10 cellular contexts compared by ENCODE assay signal in genomic region chr7:1029637-1030443, GRCh38. TPM values are rescaled to one million over a fixed set of nuclear protein-coding genes. Genes with fewer than 3 reads are reported as not detected.
DNase-seq lines count a peak whose midpoint lies in the region; ATAC-seq and TF ChIP-seq lines count a peak whose summit lies in the region.
"Had no signal": no experiment of that assay in that cellular context is flagged by ENCODE, and none has a peak within 500 bp of the region (broad histone marks: within the 10 kb centered on the region; RNA-seq: fewer than 3 reads in every experiment).

No MANE protein-coding gene starts in this region.

- peaks cover 48% of the 10 kb centered on the region for H3K4me1 Mint-ChIP-seq in activated T-cell treated with anti-CD3 and anti-CD28 coated beads, Interleukin-2, amount 50 U/mL, for 4 hours (ENCODE audit: low read depth)

- no peak for ATAC-seq in activated T-cell treated with anti-CD3 and anti-CD28 coated beads, Interleukin-2, amount 50 U/mL, for 4 hours
- ATAC-seq in left lung (no peak), thoracic aorta (ENCODE audit: insufficient number of reproducible peaks, low FRiP score, low read depth) (no peak), aorta (ENCODE audit: low FRiP score) (no peak)

- no peak for TF ChIP-seq CTCF in VCaP (conservative IDR thresholded peaks at IDR 0.05)
- TF ChIP-seq CTCF in left lung (IDR thresholded peaks at IDR 0.05) = no peak
- no peak for TF ChIP-seq CTCF in thoracic aorta (IDR thresholded peaks at IDR 0.05)

- H3K27ac ChIP-seq in VCaP (peak overlapping the region; percentile 82), left lung (peak overlapping the region; percentile 84 to 90), thoracic aorta (peak overlapping the region; percentile 85), aorta (ENCODE audit: low read depth in 1 of 2, low read length in 2 of 2) (peak overlapping the region in 1 of 2 donors; percentile 20)

- intact Hi-C loops in left lung (cut with DNase I) (no loop called here), aorta (cut with DNase I) (loop anchor here in 1 of 2 donors (2.0 kb wide), 1 partner anchor 15 kb away; the partner anchor contains the start of gene GPR146)

- H3K9me3 Mint-ChIP-seq in activated T-cell treated with anti-CD3 and anti-CD28 coated beads, Interleukin-2, amount 50 U/mL, for 4 hours = peaks cover 1% of the 10 kb centered on the region

- H3K4me1 ChIP-seq in left lung = peaks cover 9 to 20% of the 10 kb centered on the region in 2 donors
- peaks cover 8 to 27% of the 10 kb centered on the region in 2 donors for H3K4me1 ChIP-seq in thoracic aorta (ENCODE audit: control insufficient read depth in 1 of 2, low read depth in 2 of 2)
- H3K4me1 ChIP-seq in aorta (ENCODE audit: control insufficient read depth in 1 of 2, insufficient read depth in 2 of 2, low read length in 2 of 2) = no peaks in the 10 kb centered on the region

- WGBS in aorta, 2 donors = 94 to 96% methylated on average over 33 of the region's 33 CpGs

- H3K9me3 ChIP-seq in left lung (no peaks in the 10 kb centered on the region), thoracic aorta (no peaks in the 10 kb centered on the region), aorta (ENCODE audit: control insufficient read depth, low read length) (no peaks in the 10 kb centered on the region)

- no peaks in the 10 kb centered on the region for H3K27me3 Mint-ChIP-seq in activated T-cell treated with anti-CD3 and anti-CD28 coated beads, Interleukin-2, amount 50 U/mL, for 4 hours (ENCODE audit: low read depth)

- no peak for DNase-seq in activated T-cell treated with anti-CD3 and anti-CD28 coated beads, Interleukin-2, amount 50 U/mL, for 4 hours
- no peak for DNase-seq in activated T-cell treated with anti-CD3 and anti-CD28 coated beads, Interleukin-2, amount 50 U/mL, for 48 hours
- DNase-seq in left lung (peak in 1 of 2 donors; percentile 63), thoracic aorta (ENCODE audit: low spot score) (no peak), NCI-H1694 treated with DMSO at 0.1 percent for 48 hours (lab: John Stamatoyannopoulos, UW) (no peak), dermis blood vessel endothelial cell (no peak), aorta (no peak)
- DNase-seq: AML-193 had no signal

- H3K27me3 ChIP-seq in left lung = peaks cover 0 to 11% of the 10 kb centered on the region in 2 donors
- no peaks in the 10 kb centered on the region for H3K27me3 ChIP-seq in thoracic aorta (replicated peaks; ENCODE audit: insufficient read depth)
- no peaks in the 10 kb centered on the region for H3K27me3 ChIP-seq in aorta (ENCODE audit: control insufficient read depth in 1 of 2, insufficient read depth in 2 of 2, low read length in 1 of 2)

- no peak overlapping the region for H3K4me3 ChIP-seq in left lung
- H3K4me3 ChIP-seq in thoracic aorta = no peak overlapping the region
- no peak overlapping the region for H3K4me3 ChIP-seq in aorta (ENCODE audit: low read length in 2 of 2)

- peaks cover 0 to 15% of the 10 kb centered on the region in 2 donors for H3K36me3 ChIP-seq in left lung
- H3K36me3 ChIP-seq in thoracic aorta = peaks cover 5% of the 10 kb centered on the region
- no peaks in the 10 kb centered on the region for H3K36me3 ChIP-seq in aorta (ENCODE audit: control insufficient read depth in 1 of 2, insufficient read depth in 2 of 2, low read length in 1 of 2)

- H3K36me3 Mint-ChIP-seq in activated T-cell treated with anti-CD3 and anti-CD28 coated beads, Interleukin-2, amount 50 U/mL, for 4 hours (ENCODE audit: insufficient read depth) = peaks cover 5% of the 10 kb centered on the region

- H3K4me3 Mint-ChIP-seq in activated T-cell treated with anti-CD3 and anti-CD28 coated beads, Interleukin-2, amount 50 U/mL, for 4 hours = peak overlapping the region; percentile 73

RNA-seq across cellular contexts. Expression of gene GPR146, which starts 14.5 kb away (rescaled TPM):
- under 1 TPM in 2 of 3 donors, not detected in 1; 0.21 to 0.52 TPM for total RNA-seq in activated T-cell treated with anti-CD3 and anti-CD28 coated beads, Interleukin-2, amount 50 U/mL, for 4 hours
- total RNA-seq in left lung (10 to 100 TPM; 16.7 to 18.9 TPM), thoracic aorta (10 to 100 TPM in 1 of 2 donors, 1 to 10 TPM in 1; 9.0 to 20.3 TPM), dermis blood vessel endothelial cell (64.5 and 69.9 TPM in 2 replicates), aorta (10 to 100 TPM; 17.4 to 44.2 TPM)
- polyA plus RNA-seq in aorta = 1 to 10 TPM; 2.2 to 3.5 TPM

RNA-seq across cellular contexts. Expression of gene CYP2W1, which starts 46.9 kb away (rescaled TPM):
- total RNA-seq in activated T-cell treated with anti-CD3 and anti-CD28 coated beads, Interleukin-2, amount 50 U/mL, for 4 hours = not detected
- total RNA-seq in left lung (not detected), thoracic aorta (not detected), dermis blood vessel endothelial cell (not detected in 2 replicates), aorta (not detected)
- polyA plus RNA-seq in aorta = not detected
- total RNA-seq: T-helper 2 cell treated with Interferon-gamma antibody and Interleukin-4, amounts not matched to agents 100 ng/mL and 5 ng/mL, for 36 hours had no signal

RNA-seq across cellular contexts. Expression of gene COX19, which starts 54.5 kb away (rescaled TPM):
- 10 to 100 TPM; 17.5 to 19.0 (median 18.9) TPM for total RNA-seq in activated T-cell treated with anti-CD3 and anti-CD28 coated beads, Interleukin-2, amount 50 U/mL, for 4 hours
- 10 to 100 TPM in 1 of 2 donors, 1 to 10 TPM in 1; 9.1 to 10.8 TPM for total RNA-seq in left lung
- 10 to 100 TPM in 1 of 2 donors, 1 to 10 TPM in 1; 7.2 to 18.1 TPM for total RNA-seq in thoracic aorta
- 7.2 and 12.4 TPM in 2 replicates for total RNA-seq in dermis blood vessel endothelial cell
- total RNA-seq in aorta = 10 to 100 TPM; 10.8 to 17.0 TPM
- 1 to 10 TPM; 3.1 to 6.7 TPM for polyA plus RNA-seq in aorta

RNA-seq across cellular contexts. Expression of gene GPER1, which starts 58.1 kb away (rescaled TPM):
- under 1 TPM; 0.08 to 0.11 (median 0.08) TPM for total RNA-seq in activated T-cell treated with anti-CD3 and anti-CD28 coated beads, Interleukin-2, amount 50 U/mL, for 4 hours
- total RNA-seq in left lung = 10 to 100 TPM in 1 of 2 donors, 1 to 10 TPM in 1; 8.1 to 11.6 TPM
- total RNA-seq in thoracic aorta = 1 to 10 TPM; 3.9 to 5.3 TPM
- total RNA-seq in dermis blood vessel endothelial cell = 1.0 and 2.0 TPM in 2 replicates
- total RNA-seq in aorta = 10 to 100 TPM in 1 of 2 donors, 1 to 10 TPM in 1; 4.5 to 11.2 TPM
- 1 to 10 TPM; 2.8 to 5.0 TPM for polyA plus RNA-seq in aorta

Comparison
In these comparisons a context has a peak if more than half of its experiments do, and no peak if none do; other contexts are left out.
1. RNA of gene GPR146, which starts 14.5 kb away (total RNA-seq): 64.5 to 69.9 TPM in dermis blood vessel endothelial cell, 17.4 to 44.2 TPM in aorta, 9.0 to 20.3 TPM in thoracic aorta and 16.7 to 18.9 TPM in left lung; 0.21 to 0.52 TPM in activated T-cell treated with anti-CD3 and anti-CD28 coated beads, Interleukin-2, amount 50 U/mL, for 4 hours; every median in the first group is over 4 times any median in the second.